In genomic region chr2:25164526-25164925, GRCh38 we compare ENCODE assay signal across 16 cellular contexts. TPM values are rescaled to one million over a fixed set of nuclear protein-coding genes. Genes with fewer than 3 reads are reported as not detected.
"Had no signal": no experiment of that assay in that cellular context is flagged by ENCODE, and none has a peak within 500 bp of the region (broad histone marks: within the 10 kb centered on the region; RNA-seq: fewer than 3 reads in every experiment).

No MANE protein-coding gene starts in this region.

- H3K36me3 Mint-ChIP-seq: stimulated activated memory B cell treated with anti-CD40 and anti-IgM and Interleukin-4, amounts not matched to agents 10 μg/mL and 1 μg/mL and 100 μg/mL, for 72 hours had no signal

- H3K27ac Mint-ChIP-seq: nephron progenitor cell; stimulated activated memory B cell treated with anti-CD40 and anti-IgM and Interleukin-4, amounts not matched to agents 10 μg/mL and 1 μg/mL and 100 μg/mL, for 72 hours; stimulated activated naive CD8-positive, alpha-beta T cell treated with anti-CD3 and anti-CD28 coated beads, Interleukin-15, amount 100 ng/mL, for 72 hours had no signal

- DNase-seq: effector memory CD4-positive, alpha-beta T cell; foreskin melanocyte; heart left ventricle; hypothalamus; left cardiac atrium; left ventricle myocardium inferior; naive thymus-derived CD4-positive, alpha-beta T cell; nephron progenitor cell; sigmoid colon; stimulated activated CD4-positive, alpha-beta T cell treated with anti-CD3 and anti-CD28 coated beads, Interleukin-4, amount 100 ng/mL, for 1 hour; stimulated activated naive CD8-positive, alpha-beta T cell treated with anti-CD3 and anti-CD28 coated beads, Interleukin-15, amount 100 ng/mL, for 72 hours; testis; upper lobe of right lung had no signal

- ATAC-seq: heart left ventricle; left cardiac atrium; naive thymus-derived CD4-positive, alpha-beta T cell; stimulated activated memory B cell treated with anti-CD40 and anti-IgM and Interleukin-4, amounts not matched to agents 10 μg/mL and 1 μg/mL and 100 μg/mL, for 72 hours; stimulated activated naive CD8-positive, alpha-beta T cell treated with anti-CD3 and anti-CD28 coated beads, Interleukin-15, amount 100 ng/mL, for 72 hours; upper lobe of right lung had no signal

- H3K9me3 Mint-ChIP-seq: central memory CD8-positive, alpha-beta T cell; nephron progenitor cell; stimulated activated memory B cell treated with anti-CD40 and anti-IgM and Interleukin-4, amounts not matched to agents 10 μg/mL and 1 μg/mL and 100 μg/mL, for 72 hours; stimulated activated naive CD8-positive, alpha-beta T cell treated with anti-CD3 and anti-CD28 coated beads, Interleukin-15, amount 100 ng/mL, for 72 hours had no signal

- H3K4me3 Mint-ChIP-seq: central memory CD8-positive, alpha-beta T cell; naive thymus-derived CD4-positive, alpha-beta T cell; nephron progenitor cell; stimulated activated memory B cell treated with anti-CD40 and anti-IgM and Interleukin-4, amounts not matched to agents 10 μg/mL and 1 μg/mL and 100 μg/mL, for 72 hours; stimulated activated naive CD8-positive, alpha-beta T cell treated with anti-CD3 and anti-CD28 coated beads, Interleukin-15, amount 100 ng/mL, for 72 hours had no signal

RNA-seq across cellular contexts. Expression of gene POMC, which starts 3.9 kb away (rescaled TPM):
- total RNA-seq: osteocyte had no signal
